In the genomic region with DNA sequence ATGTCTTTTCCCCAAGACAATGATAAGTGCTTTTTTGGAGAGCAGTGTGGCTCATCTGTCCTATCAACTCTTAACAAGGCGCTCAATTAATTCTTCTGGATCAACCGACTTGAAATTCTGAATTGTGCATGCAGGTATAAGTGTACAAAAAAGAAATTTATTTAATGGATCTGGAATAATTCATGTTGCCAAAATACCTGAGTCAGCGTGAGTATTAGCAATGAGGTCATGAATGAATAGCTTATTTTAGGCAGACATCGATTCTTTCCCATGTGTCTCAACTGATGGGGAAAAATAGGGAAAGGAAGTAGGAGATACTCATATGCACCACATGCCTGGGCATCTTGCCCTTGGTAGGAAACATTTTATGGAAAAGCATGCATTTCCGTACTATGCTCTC, we compare ENCODE assay signal across 24 cellular contexts.
DNase-seq lines count a peak whose midpoint lies in the region; ATAC-seq, FAIRE-seq and TF ChIP-seq lines count a peak whose summit lies in the region.
"Had no signal": no experiment of that assay in that cellular context is flagged by ENCODE, and none has a peak within 500 bp of the region (broad histone marks: within the 10 kb centered on the region; RNA-seq: fewer than 3 reads in every experiment).

No MANE protein-coding gene starts in this region.

- FAIRE-seq in A549 (lab: Jason Lieb, UNC) (no peak), K562 (lab: Jason Lieb, UNC) (no peak)
- FAIRE-seq: A204.1, GM12878, GM12892, GM18507 had no signal

- no peak overlapping the region for H2BK120ac ChIP-seq in IMR-90 (ENCODE audit: low read depth, low read length)

- no peak overlapping the region for H3K4ac ChIP-seq in IMR-90 (ENCODE audit: low read depth, low read length)

- no peak overlapping the region for H2AFZ ChIP-seq in IMR-90 (replicated peaks; ENCODE audit: low read length, poor library complexity)
- H2AFZ ChIP-seq in K562 (ENCODE audit: low read depth, low read length) = no peak overlapping the region

- H2BK20ac ChIP-seq in IMR-90 (ENCODE audit: low read depth, low read length) = no peak overlapping the region

- BruUV-seq in IMR-90 (replicated peaks; lab: Mats Ljungman, UMichigan) (no TSS peak), K562 (replicated peaks; lab: Mats Ljungman, UMichigan) (no TSS peak), Calu3 (replicated peaks; lab: Mats Ljungman, UMichigan) (no TSS peak)

- POLR2A ChIA-PET in A549 (lab: Yijun Ruan, JAX) = no interaction called here
- POLR2A ChIA-PET in IMR-90 (lab: Charles Lee; ENCODE audit: unreplicated experiment) = no interaction called here
- POLR2A ChIA-PET in K562 (lab: Yijun Ruan, JAX) = no interaction called here

- H3K14ac ChIP-seq in IMR-90 (replicated peaks; ENCODE audit: low read depth, low read length) = no peak overlapping the region

- H3K36me3 Mint-ChIP-seq in activated CD8-positive, alpha-beta memory T cell treated with anti-CD3 and anti-CD28 coated beads, Interleukin-2, amount 10 ng/mL, durations not matched to agents 7 days and 5 days = no peaks in the 10 kb centered on the region
- H3K36me3 Mint-ChIP-seq in Calu3 (ENCODE audit: insufficient read depth, unreplicated experiment) = no peaks in the 10 kb centered on the region
- H3K36me3 Mint-ChIP-seq: CD8-positive, alpha-beta T cell had no signal

- H3K36me3 ChIP-seq in IMR-90 (ENCODE audit: control insufficient read depth, insufficient read depth, low read length) (no peaks in the 10 kb centered on the region), K562 (ENCODE audit: control insufficient read depth, insufficient read depth, low read length) (no peaks in the 10 kb centered on the region)
- H3K36me3 ChIP-seq: BLaER1 treated with 17β-estradiol and CSF1 and Interleukin-3, amounts not matched to agents 10 nM and 100 nM had no signal

- 61% methylated on average over 5 of the region's 5 CpGs for WGBS in A549 (ENCODE audit: missing lambda C conversion rate)
- WGBS in IMR-90 (ENCODE audit: extremely low coverage in 2 of 2, insufficient read length in 1 of 2), 2 experiments = 95% methylated on average over 2 of the region's 5 CpGs; no CpG with 5 or more reads in 1 of the 2 experiments
- WGBS in K562 (ENCODE audit: insufficient coverage, low coverage, missing lambda C conversion rate) = 2% methylated on average over 5 of the region's 5 CpGs

- H3K27ac ChIP-seq in A549 (no peak overlapping the region), IMR-90 (ENCODE audit: insufficient read depth, low read length) (no peak overlapping the region), K562 (ENCODE audit: extremely low read depth, low read depth, low read length) (no peak overlapping the region)
- H3K27ac ChIP-seq: BLaER1 treated with 17β-estradiol and CSF1 and Interleukin-3, amounts not matched to agents 10 nM and 100 nM; C4-2B had no signal

- H3K4me2 ChIP-seq in A549 = no peak overlapping the region
- H3K4me2 ChIP-seq in IMR-90 (ENCODE audit: low read depth, low read length) = no peak overlapping the region
- H3K4me2 ChIP-seq in K562 (ENCODE audit: insufficient read depth, low read length) = no peak overlapping the region
- H3K4me2 ChIP-seq: BLaER1 treated with 17β-estradiol and CSF1 and Interleukin-3, amounts not matched to agents 10 nM and 100 nM had no signal

- H4K91ac ChIP-seq in IMR-90 (ENCODE audit: insufficient read depth, low read depth, low read length) = no peak overlapping the region

- H3K79me2 ChIP-seq in K562 (ENCODE audit: control insufficient read depth, insufficient read depth, low read length) = no peaks in the 10 kb centered on the region

- CTCF ChIA-PET in A549 (lab: Yijun Ruan, JAX) (no interaction called here), IMR-90 (lab: Yijun Ruan, JAX) (no interaction called here), K562 (lab: Yijun Ruan, JAX; ENCODE audit: low intra/inter-chr PET ratio) (no interaction called here), Calu3 (lab: Charles Lee) (no interaction called here)
- CTCF ChIA-PET in activated CD8-positive, alpha-beta memory T cell treated with anti-CD3 and anti-CD28 coated beads, Interleukin-2, amount 10 ng/mL, durations not matched to agents 7 days and 5 days (lab: Charles Lee) = no interaction called here

- H3K79me1 ChIP-seq in IMR-90 (ENCODE audit: low read depth in 1 of 2, low read length in 2 of 2) = no peaks in the 10 kb centered on the region

- H3K4me1 Mint-ChIP-seq in activated CD8-positive, alpha-beta memory T cell treated with anti-CD3 and anti-CD28 coated beads, Interleukin-2, amount 10 ng/mL, durations not matched to agents 7 days and 5 days = no peaks in the 10 kb centered on the region
- H3K4me1 Mint-ChIP-seq in Calu3 (ENCODE audit: low read depth, unreplicated experiment) = no peaks in the 10 kb centered on the region
- H3K4me1 Mint-ChIP-seq: B cell had no signal

- H3K4me1 ChIP-seq in A549 = no peaks in the 10 kb centered on the region
- H3K4me1 ChIP-seq in IMR-90 (ENCODE audit: control insufficient read depth, insufficient read depth, low read length) = no peaks in the 10 kb centered on the region
- no peaks in the 10 kb centered on the region for H3K4me1 ChIP-seq in K562 (replicated peaks in 1 of 2; ENCODE audit: control insufficient read depth in 2 of 2, insufficient read depth in 2 of 2, low read length in 2 of 2)
- H3K4me1 ChIP-seq: BLaER1 treated with 17β-estradiol and CSF1 and Interleukin-3, amounts not matched to agents 10 nM and 100 nM; Caco-2 had no signal

- H3K27me3 Mint-ChIP-seq in activated CD8-positive, alpha-beta memory T cell treated with anti-CD3 and anti-CD28 coated beads, Interleukin-2, amount 10 ng/mL, durations not matched to agents 7 days and 5 days = no peaks in the 10 kb centered on the region
- H3K27me3 Mint-ChIP-seq in Calu3 (ENCODE audit: unreplicated experiment) = peaks cover 8% of the 10 kb centered on the region
- H3K27me3 Mint-ChIP-seq: B cell; CD4-positive, alpha-beta T cell had no signal

- H4K5ac ChIP-seq in IMR-90 (ENCODE audit: low read depth, low read length) = no peak overlapping the region

- H3K18ac ChIP-seq in IMR-90 (ENCODE audit: low read depth, low read length) = no peak overlapping the region

- TF ChIP-seq CTCF in A549 (IDR thresholded peaks at IDR 0.05) = no peak
- no peak for TF ChIP-seq CTCF in IMR-90 (conservative IDR thresholded peaks at IDR 0.05; ENCODE audit: low read depth, low read length)
- TF ChIP-seq CTCF in K562 (IDR thresholded peaks at IDR 0.05 in 2 of 3, conservative IDR thresholded peaks at IDR 0.05 in 1 of 3; ENCODE audit: insufficient read depth in 2 of 3, low read depth in 1 of 3, low read length in 3 of 3) = no peak
- no peak for TF ChIP-seq CTCF in Calu3 (IDR thresholded peaks at IDR 0.05; ENCODE audit: unreplicated experiment)

- no peak overlapping the region for H3K9ac ChIP-seq in IMR-90 (ENCODE audit: low read depth, low read length)
- H3K9ac ChIP-seq in K562 (ENCODE audit: insufficient read depth in 1 of 2, low read depth in 2 of 2, low read length in 2 of 2) = no peak overlapping the region
- H3K9ac ChIP-seq: BLaER1 treated with 17β-estradiol and CSF1 and Interleukin-3, amounts not matched to agents 10 nM and 100 nM had no signal

- ATAC-seq in A549 (no peak), IMR-90 (ENCODE audit: low read depth) (no peak), K562 (no peak)
- ATAC-seq in activated CD8-positive, alpha-beta memory T cell treated with anti-CD3 and anti-CD28 coated beads, Interleukin-2, amount 10 ng/mL, durations not matched to agents 7 days and 5 days = no peak
- ATAC-seq: CD8-positive, alpha-beta T cell; GM12878 had no signal

- H3K9me3 Mint-ChIP-seq in activated CD8-positive, alpha-beta memory T cell treated with anti-CD3 and anti-CD28 coated beads, Interleukin-2, amount 10 ng/mL, durations not matched to agents 7 days and 5 days (ENCODE audit: low read depth) = no peaks in the 10 kb centered on the region
- H3K9me3 Mint-ChIP-seq in Calu3 (ENCODE audit: low read depth, unreplicated experiment) = peaks cover 3% of the 10 kb centered on the region
- H3K9me3 Mint-ChIP-seq: CD4-positive, alpha-beta T cell had no signal

- H3K27me3 ChIP-seq in IMR-90 (ENCODE audit: control insufficient read depth, insufficient read depth, low read length) (no peaks in the 10 kb centered on the region), K562 (ENCODE audit: control insufficient read depth in 2 of 2, insufficient read depth in 2 of 2, low read length in 2 of 2) (no peaks in the 10 kb centered on the region)
- H3K27me3 ChIP-seq: BLaER1 treated with 17β-estradiol and CSF1 and Interleukin-3, amounts not matched to agents 10 nM and 100 nM had no signal

- H3K27ac Mint-ChIP-seq in activated CD8-positive, alpha-beta memory T cell treated with anti-CD3 and anti-CD28 coated beads, Interleukin-2, amount 10 ng/mL, durations not matched to agents 7 days and 5 days = no peak overlapping the region
- H3K27ac Mint-ChIP-seq in Calu3 (ENCODE audit: unreplicated experiment) = no peak overlapping the region
- H3K27ac Mint-ChIP-seq: B cell; CD4-positive, alpha-beta T cell; CD8-positive, alpha-beta T cell had no signal

- H3K4me3 ChIP-seq in A549 (no peak overlapping the region), IMR-90 (ENCODE audit: insufficient read depth, low read depth, low read length) (no peak overlapping the region), K562 (no peak overlapping the region)
- H3K4me3 ChIP-seq: BLaER1 treated with 17β-estradiol and CSF1 and Interleukin-3, amounts not matched to agents 10 nM and 100 nM; GM12878 had no signal

- H3K56ac ChIP-seq in IMR-90 (ENCODE audit: extremely low read depth, insufficient read depth, low read length) = no peak overlapping the region

- intact Hi-C loops in IMR-90 (cut with micrococcal nuclease) (no loop called here), K562 (cut with micrococcal nuclease) (no loop called here), Calu3 (cut with micrococcal nuclease; ENCODE audit: unreplicated experiment) (no loop called here)

- H2AK9ac ChIP-seq in IMR-90 (replicated peaks; ENCODE audit: low read depth, low read length, poor library complexity) = no peak overlapping the region

- H3K4me3 Mint-ChIP-seq in activated CD8-positive, alpha-beta memory T cell treated with anti-CD3 and anti-CD28 coated beads, Interleukin-2, amount 10 ng/mL, durations not matched to agents 7 days and 5 days = no peak overlapping the region
- no peak overlapping the region for H3K4me3 Mint-ChIP-seq in Calu3 (ENCODE audit: low read depth, unreplicated experiment)
- H3K4me3 Mint-ChIP-seq: B cell; CD4-positive, alpha-beta T cell; CD8-positive, alpha-beta T cell had no signal

- H3K9me1 ChIP-seq in IMR-90 (ENCODE audit: insufficient read depth, low read length) (no peaks in the 10 kb centered on the region), K562 (ENCODE audit: control insufficient read depth, insufficient read depth, low read length) (no peaks in the 10 kb centered on the region)

- in situ Hi-C loops in IMR-90 (cut with MboI; ENCODE audit: low sequenced_read_pairs) (no loop called here), K562 (cut with MboI) (no loop called here)

- TF ChIP-seq POLR2A in A549 (IDR thresholded peaks at IDR 0.05; ENCODE audit: low read length) (no peak), IMR-90 (IDR thresholded peaks at IDR 0.05; ENCODE audit: low read depth, low read length) (no peak), K562 (conservative IDR thresholded peaks at IDR 0.05) (no peak)

- H4K20me1 ChIP-seq in IMR-90 (ENCODE audit: insufficient read depth, low read length) = no peaks in the 10 kb centered on the region
- H4K20me1 ChIP-seq in K562 (replicated peaks; ENCODE audit: control insufficient read depth, insufficient read depth, low read length) = no peaks in the 10 kb centered on the region
- H4K20me1 ChIP-seq: BLaER1 treated with 17β-estradiol and CSF1 and Interleukin-3, amounts not matched to agents 10 nM and 100 nM had no signal

- TF ChIP-seq EP300 in A549 (IDR thresholded peaks at IDR 0.05) (no peak), K562 (IDR thresholded peaks at IDR 0.05; ENCODE audit: low read length) (no peak)

- no peak overlapping the region for H2AK5ac ChIP-seq in IMR-90 (ENCODE audit: low read depth, low read length)

- H3K9me3 ChIP-seq in A549 (no peaks in the 10 kb centered on the region), IMR-90 (ENCODE audit: control insufficient read depth, insufficient read depth, low read length) (no peaks in the 10 kb centered on the region), K562 (replicated peaks; ENCODE audit: control insufficient read depth, insufficient read depth, low read depth, low read length) (no peaks in the 10 kb centered on the region)
- H3K9me3 ChIP-seq: BLaER1 treated with 17β-estradiol and CSF1 and Interleukin-3, amounts not matched to agents 10 nM and 100 nM; Caco-2 had no signal

- no peak overlapping the region for H2BK5ac ChIP-seq in IMR-90 (ENCODE audit: low read depth, low read length, poor library complexity, severe bottlenecking)

- no peak overlapping the region for H2BK15ac ChIP-seq in IMR-90 (ENCODE audit: low read depth, low read length)

- TF ChIP-seq RAD21 in A549 (conservative IDR thresholded peaks at IDR 0.05 in 1 of 2, IDR thresholded peaks at IDR 0.05 in 1 of 2) (no peak), IMR-90 (IDR thresholded peaks at IDR 0.05; ENCODE audit: low read length) (no peak), K562 (CRISPR knock-in tag; conservative IDR thresholded peaks at IDR 0.05 in 1 of 2, IDR thresholded peaks at IDR 0.05 in 1 of 2) (no peak)

- no peak for DNase-seq in A549 (ENCODE audit: low read depth in 1 of 2, low spot score in 1 of 2)
- DNase-seq in IMR-90 = no peak
- DNase-seq in K562 (ENCODE audit: extremely low read depth in 1 of 4, low spot score in 3 of 4) = no peak
- no peak for DNase-seq in activated CD8-positive, alpha-beta memory T cell treated with anti-CD3 and anti-CD28 coated beads, Interleukin-2, amount 10 ng/mL, durations not matched to agents 7 days and 5 days
- DNase-seq in Calu3 = no peak
- DNase-seq: 8988T; AML-193; Caco-2; CD4-positive, alpha-beta T cell; CD8-positive, alpha-beta T cell; DMS 273 treated with DMSO at 0.1 percent for 48 hours; DMS153; DMS53; DMS79; DND-41; EL; GDM1 had no signal

- dilution Hi-C loops in IMR-90 (cut with HindIII; ENCODE audit: low sequenced_read_pairs, unreplicated experiment) = no loop called here

- H3K23ac ChIP-seq in IMR-90 (ENCODE audit: low read depth, low read length) = no peak overlapping the region

- no peak overlapping the region; a peak in 1 of 4 replicates for H4K8ac ChIP-seq in IMR-90 (ENCODE audit: low read depth in 2 of 2, low read length in 2 of 2)
